In genomic region chr10:133011883-133012282, GRCh38 we compare ENCODE assay signal across 25 cellular contexts.
"Had no signal": no experiment of that assay in that cellular context is flagged by ENCODE, and none has a peak within 500 bp of the region (broad histone marks: within the 10 kb centered on the region; RNA-seq: fewer than 3 reads in every experiment).

No MANE protein-coding gene starts in this region.

- H3K9me3 ChIP-seq: colonic mucosa, gastrocnemius medialis, mucosa of descending colon, prostate gland, right atrium auricular region, sigmoid colon, testis, tibial artery had no signal

- H3K27ac ChIP-seq: colonic mucosa, epithelial cell of prostate, gastrocnemius medialis, hepatocyte, prostate gland, right atrium auricular region, sigmoid colon, testis, tibial artery had no signal

- H3K4me1 ChIP-seq: colonic mucosa, gastrocnemius medialis, prostate gland, sigmoid colon, testis, tibial artery had no signal

- H3K4me2 ChIP-seq: hepatocyte had no signal

- H3K36me3 ChIP-seq: colonic mucosa, gastrocnemius medialis, prostate gland, right atrium auricular region, sigmoid colon, tibial artery had no signal

- H3K4me3 ChIP-seq: colonic mucosa, gastrocnemius medialis, hepatocyte, lung, mucosa of descending colon, prostate gland, right atrium auricular region, sigmoid colon, testis, tibial artery had no signal

- ATAC-seq: esophagus mucosa; gastrocnemius medialis; left lobe of liver; mucosa of descending colon; natural killer cell treated with Interleukin-12 subunit alpha and Interleukin-12 subunit beta and Interleukin-15 and Interleukin-18, amount 100 ng/mL, for 72 hours; stimulated activated effector memory CD8-positive, alpha-beta T cell treated with anti-CD3 and anti-CD28 coated beads, Interleukin-12 subunit alpha, Interleukin-12 subunit beta, amount 100 ng/mL, for 72 hours had no signal

- H3K27me3 ChIP-seq: colonic mucosa, hepatocyte, right atrium auricular region, testis had no signal

- H3K79me2 ChIP-seq: hepatocyte had no signal

- DNase-seq: colonic mucosa; effector CD8-positive, alpha-beta T cell; endodermal cell; foreskin fibroblast; head of caudate nucleus; naive B cell; nucleus accumbens; sigmoid colon; stimulated activated CD4-positive, alpha-beta T cell treated with anti-CD3 and anti-CD28 coated beads, Interleukin-2, amount 100 ng/mL, for 24 hours; stimulated activated CD4-positive, alpha-beta T cell treated with anti-CD3 and anti-CD28 coated beads, Interleukin-4, amount 100 ng/mL, for 24 hours; stimulated activated naive CD4-positive, alpha-beta T cell treated with Interleukin-2 at 50 U/mL for 16 hours; substantia nigra had no signal

- H2AFZ ChIP-seq: hepatocyte had no signal
